Comparison of ENCODE assay signal across 13 cellular contexts in genomic region chr4:182189107-182189878, GRCh38. TPM values are rescaled to one million over a fixed set of nuclear protein-coding genes. Genes with fewer than 3 reads are reported as not detected.
DNase-seq lines count a peak whose midpoint lies in the region; ATAC-seq and TF ChIP-seq lines count a peak whose summit lies in the region.
"Had no signal": no experiment of that assay in that cellular context is flagged by ENCODE, and none has a peak within 500 bp of the region (broad histone marks: within the 10 kb centered on the region; RNA-seq: fewer than 3 reads in every experiment).

No MANE protein-coding gene starts in this region.

- no peak overlapping the region for H2AK5ac ChIP-seq in mesenchymal stem cell (ENCODE audit: low read length, severe bottlenecking)

- POLR2A ChIA-PET in BJ (lab: Charles Lee): no interaction called here

- H3K4me3 ChIP-seq in BJ (ENCODE audit: low read depth, low read length): no peak overlapping the region
- H3K4me3 ChIP-seq in mesenchymal stem cell (ENCODE audit: insufficient read depth in 1 of 2, low read depth in 1 of 2, low read length in 2 of 2): peak overlapping the region in 1 of 2 experiments; percentile 16
- H3K4me3 ChIP-seq: ascending aorta had no signal

- CTCF ChIA-PET in BJ (lab: Yijun Ruan, JAX): interaction anchor here (1.1 kb wide), 1 partner anchor 18 kb away, joined by 3 read pairs; no protein-coding TSS in a partner anchor

- peaks cover 16% of the 10 kb centered on the region for H3K79me1 ChIP-seq in mesenchymal stem cell (replicated peaks; ENCODE audit: low read length, poor library complexity, severe bottlenecking)

- ATAC-seq in HG03442 (IDR thresholded peaks at IDR 0.05; ENCODE audit: unreplicated experiment) (no peak), HG02623 (IDR thresholded peaks at IDR 0.05; ENCODE audit: unreplicated experiment) (no peak), GM18505 (IDR thresholded peaks at IDR 0.05; ENCODE audit: unreplicated experiment) (no peak)
- ATAC-seq: activated CD8-positive, alpha-beta T cell treated with anti-CD3 and anti-CD28 coated beads, Interleukin-2, amount 10 ng/mL, durations not matched to agents 7 days and 5 days; natural killer cell had no signal

- no peak overlapping the region for H3K4me2 ChIP-seq in mesenchymal stem cell (ENCODE audit: low read length, poor library complexity, severe bottlenecking)

- H2BK15ac ChIP-seq in mesenchymal stem cell (ENCODE audit: low read depth, poor library complexity, severe bottlenecking): no peak overlapping the region

- H3K4me1 ChIP-seq in mesenchymal stem cell (ENCODE audit: control insufficient read depth, insufficient read depth, low read depth, low read length): peaks cover 7% of the 10 kb centered on the region
- H3K4me1 ChIP-seq: ascending aorta had no signal

- no peak overlapping the region for H3K23ac ChIP-seq in mesenchymal stem cell (ENCODE audit: low read length in 2 of 2)

- H3K9me3 ChIP-seq in mesenchymal stem cell (ENCODE audit: control insufficient read depth, low read length): no peaks in the 10 kb centered on the region
- H3K9me3 ChIP-seq: ascending aorta had no signal

- no peak for TF ChIP-seq CTCF in BJ (IDR thresholded peaks at IDR 0.05; ENCODE audit: insufficient read depth, low read depth, low read length)

- no peak overlapping the region for H2BK5ac ChIP-seq in mesenchymal stem cell (ENCODE audit: low read depth, low read length, poor library complexity, severe bottlenecking)

- H2BK120ac ChIP-seq in mesenchymal stem cell (ENCODE audit: low read depth, low read length): no peak overlapping the region

- H3K14ac ChIP-seq in mesenchymal stem cell (ENCODE audit: low read length in 2 of 2): peak overlapping the region in 1 of 2 experiments; percentile 39

- no peak overlapping the region for H3K4ac ChIP-seq in mesenchymal stem cell (ENCODE audit: low read depth in 1 of 2, low read length in 2 of 2)

- DNase-seq in BJ (ENCODE audit: low read depth): peak; percentile 65
- peak; percentile 94 for DNase-seq in astrocyte of the hippocampus (ENCODE audit: low read depth, low spot score)
- DNase-seq in mesenchymal stem cell: peak; percentile 32
- no peak for DNase-seq in NCI-H82 treated with DMSO at 0.1 percent for 48 hours (lab: John Stamatoyannopoulos, UW; ENCODE audit: unreplicated experiment)
- DNase-seq: activated CD8-positive, alpha-beta T cell treated with anti-CD3 and anti-CD28 coated beads, Interleukin-2, amount 10 ng/mL, durations not matched to agents 7 days and 5 days; natural killer cell; Right ventricle myocardium superior; stimulated activated CD4-positive, alpha-beta T cell treated with anti-CD3 and anti-CD28 coated beads, Interleukin-2, amount 100 ng/mL, for 48 hours had no signal

- H3K18ac ChIP-seq in mesenchymal stem cell (ENCODE audit: low read depth in 1 of 2, low read length in 2 of 2): no peak overlapping the region

- peak overlapping the region; percentile 64 for H3K9ac ChIP-seq in mesenchymal stem cell (ENCODE audit: low read length)

- H3K27ac ChIP-seq in mesenchymal stem cell (ENCODE audit: low read length, poor library complexity, severe bottlenecking): peak overlapping the region; percentile 3
- H3K27ac ChIP-seq: ascending aorta had no signal

- no peak overlapping the region for H4K91ac ChIP-seq in mesenchymal stem cell (ENCODE audit: low read length)

- no peaks in the 10 kb centered on the region for H3K27me3 ChIP-seq in BJ (ENCODE audit: control insufficient read depth, insufficient read depth, low read length)
- no peaks in the 10 kb centered on the region for H3K27me3 ChIP-seq in mesenchymal stem cell (ENCODE audit: control insufficient read depth in 1 of 2, insufficient read depth in 1 of 2, low read length in 2 of 2)
- H3K27me3 ChIP-seq: ascending aorta had no signal

- H3K36me3 ChIP-seq in BJ (ENCODE audit: control insufficient read depth, insufficient read depth, low read length) (no peaks in the 10 kb centered on the region), mesenchymal stem cell (ENCODE audit: control insufficient read depth in 1 of 2, insufficient read depth in 2 of 2, low read depth in 1 of 2, low read length in 2 of 2) (no peaks in the 10 kb centered on the region)
- H3K36me3 ChIP-seq: ascending aorta had no signal

- no peak for TF ChIP-seq RAD21 in Ishikawa (IDR thresholded peaks at IDR 0.05; ENCODE audit: low read depth)

- TF ChIP-seq POLR2A in GM18505 (IDR thresholded peaks at IDR 0.05; ENCODE audit: borderline replicate concordance, extremely low read depth, insufficient read depth, insufficient read length): no peak

- H4K8ac ChIP-seq in mesenchymal stem cell (ENCODE audit: low read length): no peak overlapping the region

- WGBS in mesenchymal stem cell: 38% methylated on average over 4 of the region's 8 CpGs

- no peak overlapping the region for H2AFZ ChIP-seq in mesenchymal stem cell (ENCODE audit: low read depth, low read length)

- peak; percentile 71 for TF ChIP-seq EP300 in Ishikawa (IDR thresholded peaks at IDR 0.05; ENCODE audit: borderline replicate concordance)

- H2BK12ac ChIP-seq in mesenchymal stem cell (ENCODE audit: low read length in 2 of 2): no peak overlapping the region

TF ChIP-seq in Ishikawa, 13 proteins besides CTCF, POLR2A, EP300 and RAD21:
- TF ChIP-seq TEAD4 (IDR thresholded peaks at IDR 0.05) (peak; percentile 78), CEBPB (IDR thresholded peaks at IDR 0.05) (no peak), TAF1 (IDR thresholded peaks at IDR 0.05; ENCODE audit: low read depth) (no peak), FOXM1 (IDR thresholded peaks at IDR 0.05; ENCODE audit: borderline replicate concordance, low read depth) (peak; percentile 49; the same call in 1 of the 2 replicates), CREB1 (IDR thresholded peaks at IDR 0.05; ENCODE audit: low read depth) (no peak), YY1 (IDR thresholded peaks at IDR 0.05; ENCODE audit: low read depth) (no peak), TCF12 (IDR thresholded peaks at IDR 0.05; ENCODE audit: low read depth) (peak; percentile 75), MAX (IDR thresholded peaks at IDR 0.05) (peak; percentile 36; the same call in 1 of the 2 replicates), NFIC (IDR thresholded peaks at IDR 0.05) (peak; percentile 91), REST (IDR thresholded peaks at IDR 0.05; ENCODE audit: low read depth) (no peak), EGR1 (IDR thresholded peaks at IDR 0.05) (peak; percentile 96), ZBTB7A (IDR thresholded peaks at IDR 0.05; ENCODE audit: low read depth) (no peak), USF1 (IDR thresholded peaks at IDR 0.05) (no peak)

RNA-seq across cellular contexts. Expression of gene TENM3, which starts 53.9 kb away (rescaled TPM):
- 9.2 and 10.8 TPM in 2 replicates for polyA plus RNA-seq in BJ (2011; rRNA removed)
- 23.5 and 42.4 TPM in 2 replicates for polyA minus RNA-seq in BJ (2011; rRNA and poly(A)+ RNA removed)
- polyA plus RNA-seq in mesenchymal stem cell (2013, experiment 1 of 2): 0.22 TPM
- 0.30 TPM for polyA plus RNA-seq in mesenchymal stem cell (2013, experiment 2 of 2)
